7 cellular contexts compared by ENCODE assay signal in genomic region chr13:19159181-19159580, GRCh38. TPM values are rescaled to one million over a fixed set of nuclear protein-coding genes. Genes with fewer than 3 reads are reported as not detected.
"Had no signal": no experiment of that assay in that cellular context is flagged by ENCODE, and none has a peak within 500 bp of the region (broad histone marks: within the 10 kb centered on the region; RNA-seq: fewer than 3 reads in every experiment).

No MANE protein-coding gene starts in this region.

- H3K4me3 ChIP-seq: GM23338, K562 had no signal

- ATAC-seq: GM23338, K562 had no signal

- DNase-seq: H9, HCEC 1CT, IMR-90 had no signal

RNA-seq across cellular contexts. Expression of gene TUBA3C, which starts 22.4 kb away (rescaled TPM):
- total RNA-seq: GM23338, H1, H9, HT-29, IMR-90 had no signal
- polyA plus RNA-seq: GM23338, H1, IMR-90 had no signal
